Comparison of ENCODE assay signal across 17 cellular contexts in genomic region chr14:85079842-85080741, GRCh38.
DNase-seq lines count a peak whose midpoint lies in the region; ATAC-seq, FAIRE-seq and TF ChIP-seq lines count a peak whose summit lies in the region.
"Had no signal": no experiment of that assay in that cellular context is flagged by ENCODE, and none has a peak within 500 bp of the region (broad histone marks: within the 10 kb centered on the region; RNA-seq: fewer than 3 reads in every experiment).

No MANE protein-coding gene starts in this region.

- no peak overlapping the region for H3K4me3 Mint-ChIP-seq in nephron progenitor cell
- H3K4me3 Mint-ChIP-seq: HFFc6 had no signal

- no peaks in the 10 kb centered on the region for H3K4me1 Mint-ChIP-seq in nephron progenitor cell

- H3K27me3 Mint-ChIP-seq in nephron progenitor cell (ENCODE audit: low read depth, poor library complexity), result no peaks in the 10 kb centered on the region

- TF ChIP-seq CTCF in AG10803 (conservative IDR thresholded peaks at IDR 0.05; ENCODE audit: low read length) (no peak), nephron progenitor cell (IDR thresholded peaks at IDR 0.05) (no peak)

- H3K36me3 Mint-ChIP-seq in nephron progenitor cell (ENCODE audit: low read depth), result no peaks in the 10 kb centered on the region

- H3K27ac Mint-ChIP-seq in nephron progenitor cell, result peak overlapping the region; percentile 53
- H3K27ac Mint-ChIP-seq: HFFc6 had no signal

- FAIRE-seq in endometrium (lab: Jason Lieb, UNC), result peak; percentile 97
- FAIRE-seq: H54, K562 had no signal

- H3K9me3 Mint-ChIP-seq in nephron progenitor cell, result no peaks in the 10 kb centered on the region
- H3K9me3 Mint-ChIP-seq: HFFc6 had no signal

- no peak for ATAC-seq in GM18909 (IDR thresholded peaks at IDR 0.05; ENCODE audit: poor library complexity, unreplicated experiment)
- ATAC-seq: K562 had no signal

- H3K4me3 ChIP-seq in AG10803 (ENCODE audit: low read length), result no peak overlapping the region
- H3K4me3 ChIP-seq: K562, SJSA1 had no signal

- DNase-seq in AG10803 (ENCODE audit: low read depth), result peak; percentile 9
- DNase-seq in OCI-M2 (lab: John Stamatoyannopoulos, UW; ENCODE audit: unreplicated experiment), result peak; percentile 67
- no peak for DNase-seq in nephron progenitor cell
- no peak for DNase-seq in NCI-H2107 (lab: John Stamatoyannopoulos, UW)
- no peak for DNase-seq in activated CD4-positive, alpha-beta T cell treated with anti-CD3 and anti-CD28 coated beads, Interleukin-2, amount 50 U/mL, for 48 hours
- DNase-seq: AML-193, Caco-2, DMS53, HFFc6, NCI-H1436, NCI-H2029 treated with DMSO at 0.1 percent for 48 hours, NCI-H446 had no signal

Comparison
In these comparisons a context has a peak if more than half of its experiments do, and no peak if none do; other contexts are left out.
1. DNase-seq: peak in AG10803 (single experiment) and OCI-M2 (single experiment); none in nephron progenitor cell (single experiment), NCI-H2107 (single experiment) and activated CD4-positive, alpha-beta T cell treated with anti-CD3 and anti-CD28 coated beads, Interleukin-2, amount 50 U/mL, for 48 hours (0 of 2).